Comparison of ENCODE assay signal across 16 cellular contexts in the genomic region with DNA sequence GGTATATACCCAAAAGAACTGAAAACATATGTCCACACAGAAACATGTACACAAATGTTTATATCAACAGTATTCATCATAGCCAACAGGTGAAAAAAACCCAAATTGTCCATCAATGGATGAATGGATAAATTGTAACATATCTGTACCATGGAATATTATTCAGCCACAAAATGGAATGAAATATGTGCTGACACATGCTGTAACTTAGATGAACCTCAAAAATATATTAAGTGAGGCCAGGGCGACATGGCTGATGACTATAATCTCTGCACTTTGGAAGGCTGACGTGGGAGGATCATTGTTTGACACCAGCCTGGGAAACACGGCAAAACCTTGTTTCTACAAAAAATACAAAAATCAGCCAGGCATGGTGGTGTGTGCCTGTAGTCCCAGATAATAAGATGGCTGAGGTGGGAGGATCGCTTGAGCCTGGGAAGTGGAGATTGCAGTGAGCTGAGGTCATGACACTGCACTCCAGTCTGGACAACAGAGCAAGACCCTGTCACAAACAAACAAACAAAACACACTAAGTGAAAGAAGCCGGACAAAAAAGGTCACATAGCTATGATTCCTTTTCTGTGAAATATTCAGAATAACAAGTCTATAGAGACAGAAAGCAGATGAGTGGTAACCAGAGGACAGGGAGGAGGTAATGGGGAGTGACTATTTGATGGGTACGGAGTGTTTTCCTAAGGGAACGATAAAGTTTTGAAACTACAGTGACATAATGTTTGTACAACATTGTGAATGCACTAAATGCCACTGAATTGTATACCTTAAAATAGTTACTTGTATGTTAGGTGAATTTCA. TPM values are rescaled to one million over a fixed set of nuclear protein-coding genes. Genes with fewer than 3 reads are reported as not detected.
DNase-seq lines count a peak whose midpoint lies in the region; TF ChIP-seq lines count a peak whose summit lies in the region.
"Had no signal": no experiment of that assay in that cellular context is flagged by ENCODE, and none has a peak within 500 bp of the region (broad histone marks: within the 10 kb centered on the region; RNA-seq: fewer than 3 reads in every experiment).

No MANE protein-coding gene starts in this region.

- H3K9me3 Mint-ChIP-seq in activated naive CD4-positive, alpha-beta T cell treated with anti-CD3 and anti-CD28 coated beads, Interleukin-2, amount 50 U/mL, for 24 hours: no peaks in the 10 kb centered on the region

- no peak overlapping the region for H3K4me3 Mint-ChIP-seq in activated naive CD4-positive, alpha-beta T cell treated with anti-CD3 and anti-CD28 coated beads, Interleukin-2, amount 50 U/mL, for 24 hours

- peak overlapping the region in 2 of 3 donors; percentile 25 to 43 for H3K27ac ChIP-seq in thyroid gland
- H3K27ac ChIP-seq: C4-2B, RWPE1, SJCRH30 had no signal

- H3K9me3 ChIP-seq in thyroid gland: no peaks in the 10 kb centered on the region
- H3K9me3 ChIP-seq: HAP-1, SJCRH30 had no signal

- intact Hi-C loops in thyroid gland (cut with DNase I) (no loop called here), posterior vena cava (cut with DNase I) (no loop called here)

- H3K36me3 Mint-ChIP-seq in activated naive CD4-positive, alpha-beta T cell treated with anti-CD3 and anti-CD28 coated beads, Interleukin-2, amount 50 U/mL, for 24 hours: peaks cover 4% of the 10 kb centered on the region

- no peaks in the 10 kb centered on the region for H3K36me3 ChIP-seq in thyroid gland
- H3K36me3 ChIP-seq: HAP-1, SJCRH30 had no signal

- no peak for TF ChIP-seq CTCF in thyroid gland (IDR thresholded peaks at IDR 0.05)

- H3K27ac Mint-ChIP-seq in activated naive CD4-positive, alpha-beta T cell treated with anti-CD3 and anti-CD28 coated beads, Interleukin-2, amount 50 U/mL, for 24 hours: peak overlapping the region; percentile 17

- no peaks in the 10 kb centered on the region for H3K4me1 ChIP-seq in thyroid gland
- H3K4me1 ChIP-seq: HAP-1, SJCRH30 had no signal

- no peak overlapping the region for H3K4me3 ChIP-seq in thyroid gland (replicated peaks in 1 of 3)
- H3K4me3 ChIP-seq: HAP-1, SJCRH30 had no signal

- no peak for DNase-seq in activated naive CD4-positive, alpha-beta T cell treated with Interleukin-2 at 50 U/mL for 16 hours
- DNase-seq in kidney glomerular epithelial cell (lab: John Stamatoyannopoulos, UW) (peak; percentile 55), thyroid gland (peak in 1 of 2 donors; percentile 27), posterior vena cava (ENCODE audit: low spot score) (no peak), AML-193 (lab: John Stamatoyannopoulos, UW) (no peak)
- DNase-seq: 8988T, NCI-H1436 treated with DMSO at 0.1 percent for 48 hours, NCI-H2081, NCI-H2227 treated with DMSO at 0.1 percent for 48 hours, NCI-H526 treated with DMSO at 0.1 percent for 48 hours, OCI-M1, SJCRH30 had no signal

- no peak for TF ChIP-seq POLR2A in thyroid gland (IDR thresholded peaks at IDR 0.05)

- H3K4me1 Mint-ChIP-seq in activated naive CD4-positive, alpha-beta T cell treated with anti-CD3 and anti-CD28 coated beads, Interleukin-2, amount 50 U/mL, for 24 hours: peaks cover 6% of the 10 kb centered on the region

- no peaks in the 10 kb centered on the region for H3K27me3 Mint-ChIP-seq in activated naive CD4-positive, alpha-beta T cell treated with anti-CD3 and anti-CD28 coated beads, Interleukin-2, amount 50 U/mL, for 24 hours

- WGBS in thyroid gland, 2 donors: 74 to 82% methylated on average over 7 of the region's 7 CpGs

- no peaks in the 10 kb centered on the region for H3K27me3 ChIP-seq in thyroid gland
- H3K27me3 ChIP-seq: SJCRH30 had no signal

RNA-seq across cellular contexts. Expression of gene KYAT1, which starts 11.4 kb away (rescaled TPM):
- total RNA-seq in thyroid gland (10 to 100 TPM in 3 of 4 donors, 1 to 10 TPM in 1; 5.8 to 12.6 (median 12.3) TPM), posterior vena cava (1 to 10 TPM; 5.1 to 5.5 TPM)

RNA-seq across cellular contexts. Expression of gene LRRC8A, which starts 11.6 kb away (rescaled TPM):
- total RNA-seq in thyroid gland (10 to 100 TPM; 56.3 to 65.6 (median 61.5) TPM), posterior vena cava (10 to 100 TPM; 49.1 to 58.3 TPM)

RNA-seq across cellular contexts. Expression of gene SPOUT1, which starts 40.7 kb away (rescaled TPM):
- total RNA-seq in thyroid gland (10 to 100 TPM; 16.7 to 38.4 (median 27.4) TPM), posterior vena cava (10 to 100 TPM; 23.3 to 24.8 TPM)

RNA-seq across cellular contexts. Expression of gene PHYHD1, which starts 50.4 kb away (rescaled TPM):
- total RNA-seq in thyroid gland: 10 to 100 TPM; 10.1 to 65.3 (median 39.4) TPM
- total RNA-seq in posterior vena cava: 10 to 100 TPM; 11.4 to 24.8 TPM

RNA-seq across cellular contexts. Expression of gene ENDOG, which starts 52.0 kb away (rescaled TPM):
- total RNA-seq in thyroid gland: 10 to 100 TPM; 15.2 to 74.6 (median 40.1) TPM
- total RNA-seq in posterior vena cava: 10 to 100 TPM; 15.8 to 16.6 TPM
